3 cellular contexts compared by ENCODE assay signal in genomic region chr11:33435201-33435600, GRCh38.
"Had no signal": no experiment of that assay in that cellular context is flagged by ENCODE, and none has a peak within 500 bp of the region (broad histone marks: within the 10 kb centered on the region; RNA-seq: fewer than 3 reads in every experiment).

No MANE protein-coding gene starts in this region.

- DNase-seq: IMR-90, KBM-7, KG1 had no signal
